In the genomic region with DNA sequence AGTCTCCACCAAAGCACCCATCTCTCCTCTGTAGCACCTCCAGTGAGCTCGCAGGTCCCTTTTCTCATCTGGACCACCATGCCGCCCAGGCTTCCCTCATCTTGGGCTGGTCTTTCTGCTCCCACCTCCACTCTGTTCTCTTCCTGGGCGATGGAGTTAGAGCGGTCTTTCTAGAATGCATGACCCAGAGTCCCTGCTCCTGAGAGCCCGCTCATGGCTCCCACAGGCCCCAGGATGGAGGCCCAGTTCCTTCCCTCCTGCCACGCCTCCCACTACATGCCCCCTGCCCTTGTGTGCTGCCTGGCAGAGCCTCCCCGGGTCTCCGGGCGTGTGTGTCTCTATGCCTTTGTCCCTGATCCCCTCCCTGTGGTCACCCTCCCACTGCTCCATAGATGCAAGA, we compare ENCODE assay signal across 16 cellular contexts.
DNase-seq lines count a peak whose midpoint lies in the region; ATAC-seq and TF ChIP-seq lines count a peak whose summit lies in the region.
"Had no signal": no experiment of that assay in that cellular context is flagged by ENCODE, and none has a peak within 500 bp of the region (broad histone marks: within the 10 kb centered on the region; RNA-seq: fewer than 3 reads in every experiment).

No MANE protein-coding gene starts in this region.

- H3K9me3 ChIP-seq in AG04450 (ENCODE audit: control insufficient read depth, insufficient read depth, low read length) (no peaks in the 10 kb centered on the region), IMR-90 (ENCODE audit: control insufficient read depth, insufficient read depth, low read length) (no peaks in the 10 kb centered on the region), hepatocyte (ENCODE audit: low read depth) (no peaks in the 10 kb centered on the region)

- H3K4me3 ChIP-seq in AG04450 (ENCODE audit: low read depth, low read length): no peak overlapping the region
- H3K4me3 ChIP-seq in IMR-90 (ENCODE audit: insufficient read depth, low read depth, low read length): no peak overlapping the region
- no peak overlapping the region for H3K4me3 ChIP-seq in hepatocyte
- H3K4me3 ChIP-seq: PC-9 had no signal

- TF ChIP-seq CTCF in AG04450 (IDR thresholded peaks at IDR 0.05; ENCODE audit: low read depth, low read length): no peak
- no peak for TF ChIP-seq CTCF in IMR-90 (conservative IDR thresholded peaks at IDR 0.05; ENCODE audit: low read depth, low read length)
- no peak for TF ChIP-seq CTCF in hepatocyte (IDR thresholded peaks at IDR 0.05; ENCODE audit: poor library complexity)
- TF ChIP-seq CTCF in osteocyte (IDR thresholded peaks at IDR 0.05): no peak

- H4K8ac ChIP-seq in IMR-90 (ENCODE audit: low read depth in 2 of 2, low read length in 2 of 2): peak overlapping the region in 1 of 2 experiments; percentile 84; a peak in 1 of 4 replicates

- H3K56ac ChIP-seq in IMR-90 (ENCODE audit: extremely low read depth, insufficient read depth, low read length): no peak overlapping the region

- no peaks in the 10 kb centered on the region for H3K27me3 ChIP-seq in AG04450 (ENCODE audit: control insufficient read depth, insufficient read depth, low read length)
- no peaks in the 10 kb centered on the region for H3K27me3 ChIP-seq in IMR-90 (ENCODE audit: control insufficient read depth, insufficient read depth, low read length)
- no peaks in the 10 kb centered on the region for H3K27me3 ChIP-seq in hepatocyte

- no peak overlapping the region for H3K4me3 Mint-ChIP-seq in osteocyte (ENCODE audit: unreplicated experiment)

- peaks cover 29% of the 10 kb centered on the region for H3K4me1 ChIP-seq in IMR-90 (ENCODE audit: control insufficient read depth, insufficient read depth, low read length)
- H3K4me1 ChIP-seq in hepatocyte (ENCODE audit: insufficient read depth): peaks cover 16% of the 10 kb centered on the region

- H3K27ac ChIP-seq in AG04450 (ENCODE audit: low read depth, low read length) (peak overlapping the region; percentile 43), IMR-90 (ENCODE audit: insufficient read depth, low read length) (peak overlapping the region; percentile 18), hepatocyte (peak overlapping the region; percentile 86)
- H3K27ac ChIP-seq: 22Rv1, PC-9, RWPE1 had no signal

- H4K91ac ChIP-seq in IMR-90 (ENCODE audit: insufficient read depth, low read depth, low read length): peak overlapping the region; percentile 51; the same call in 1 of the 2 replicates

- TF ChIP-seq RAD21 in IMR-90 (IDR thresholded peaks at IDR 0.05; ENCODE audit: low read length): no peak

- H3K36me3 Mint-ChIP-seq in osteocyte (ENCODE audit: unreplicated experiment): no peaks in the 10 kb centered on the region

- H2AFZ ChIP-seq in IMR-90 (replicated peaks; ENCODE audit: low read length, poor library complexity) (peak overlapping the region; percentile 55), hepatocyte (no peak overlapping the region)
- H2AFZ ChIP-seq: PC-9 had no signal

- TF ChIP-seq POLR2A in IMR-90 (IDR thresholded peaks at IDR 0.05; ENCODE audit: low read depth, low read length): no peak

- 90% methylated on average over 2 of the region's 9 CpGs; no CpG with 5 or more reads in 1 of the 2 experiments for WGBS in IMR-90 (ENCODE audit: extremely low coverage in 2 of 2, insufficient read length in 1 of 2), 2 experiments
- 88% methylated on average over 9 of the region's 9 CpGs for WGBS in hepatocyte (ENCODE audit: low lambda C conversion rate, missing lambda C conversion rate)

- H3K4me2 ChIP-seq in IMR-90 (ENCODE audit: low read depth, low read length) (no peak overlapping the region; the same call in 1 of the 2 replicates), hepatocyte (no peak overlapping the region)
- H3K4me2 ChIP-seq: PC-9 had no signal

- peaks cover 35% of the 10 kb centered on the region for H3K9me1 ChIP-seq in IMR-90 (ENCODE audit: insufficient read depth, low read length)

- no peak for ATAC-seq in IMR-90 (ENCODE audit: low read depth)

- H3K27ac Mint-ChIP-seq in osteocyte (ENCODE audit: unreplicated experiment): no peak overlapping the region

- no peak overlapping the region for H4K5ac ChIP-seq in IMR-90 (ENCODE audit: low read depth, low read length)

- POLR2A ChIA-PET in AG04450 (lab: Yijun Ruan, JAX): no interaction called here
- POLR2A ChIA-PET in IMR-90 (lab: Charles Lee; ENCODE audit: unreplicated experiment): no interaction called here

- no peak overlapping the region for H3K9ac ChIP-seq in IMR-90 (ENCODE audit: low read depth, low read length)

- H3K27me3 Mint-ChIP-seq in osteocyte (ENCODE audit: unreplicated experiment): no peaks in the 10 kb centered on the region

- peak overlapping the region; percentile 93 for H2AK5ac ChIP-seq in IMR-90 (ENCODE audit: low read depth, low read length)

- H3K79me1 ChIP-seq in IMR-90 (ENCODE audit: low read depth in 1 of 2, low read length in 2 of 2): peaks cover 6 to 63% of the 10 kb centered on the region in 2 experiments; a peak in 2 of 4 replicates

- intact Hi-C loops in IMR-90 (cut with micrococcal nuclease): no loop called here

- H2BK5ac ChIP-seq in IMR-90 (ENCODE audit: low read depth, low read length, poor library complexity, severe bottlenecking): peak overlapping the region; percentile 61

- CTCF ChIA-PET in AG04450 (lab: Charles Lee) (no interaction called here), IMR-90 (lab: Yijun Ruan, JAX) (no interaction called here)

- H3K23ac ChIP-seq in IMR-90 (ENCODE audit: low read depth, low read length): peak overlapping the region; percentile 68; the same call in 1 of the 2 replicates

- H3K4me1 Mint-ChIP-seq in osteocyte (ENCODE audit: unreplicated experiment): peaks cover 21% of the 10 kb centered on the region

- in situ Hi-C loops in IMR-90 (cut with MboI; ENCODE audit: low sequenced_read_pairs): no loop called here

- no peaks in the 10 kb centered on the region for H3K79me2 ChIP-seq in hepatocyte

- H2AK9ac ChIP-seq in IMR-90 (replicated peaks; ENCODE audit: low read depth, low read length, poor library complexity): peak overlapping the region; percentile 43

- 0 out of 3 replicates have a peak overlapping the region, but pooled peaks have one; percentile 8 for H2BK15ac ChIP-seq in IMR-90 (ENCODE audit: low read depth, low read length)

- H3K14ac ChIP-seq in IMR-90 (replicated peaks; ENCODE audit: low read depth, low read length): peak overlapping the region; percentile 89

- peak overlapping the region; percentile 79 for H3K4ac ChIP-seq in IMR-90 (ENCODE audit: low read depth, low read length)

- BruUV-seq in IMR-90 (replicated peaks; lab: Mats Ljungman, UMichigan): no TSS peak

- peak overlapping the region; percentile 44; the same call in 1 of the 2 replicates for H2BK20ac ChIP-seq in IMR-90 (ENCODE audit: low read depth, low read length)

- H3K36me3 ChIP-seq in IMR-90 (ENCODE audit: control insufficient read depth, insufficient read depth, low read length): peaks cover 48% of the 10 kb centered on the region
- H3K36me3 ChIP-seq in hepatocyte (replicated peaks; ENCODE audit: insufficient read depth, low read depth): no peaks in the 10 kb centered on the region

- H3K9me2 ChIP-seq in hepatocyte (replicated peaks; ENCODE audit: insufficient read depth): no peaks in the 10 kb centered on the region

- dilution Hi-C loops in IMR-90 (cut with HindIII; ENCODE audit: low sequenced_read_pairs, unreplicated experiment): no loop called here

- H3K9me3 Mint-ChIP-seq in osteocyte (ENCODE audit: unreplicated experiment): peaks cover 7% of the 10 kb centered on the region

- H3K18ac ChIP-seq in IMR-90 (ENCODE audit: low read depth, low read length): peak overlapping the region; percentile 24

- H4K20me1 ChIP-seq in IMR-90 (ENCODE audit: insufficient read depth, low read length): peaks cover 50% of the 10 kb centered on the region
- H4K20me1 ChIP-seq in hepatocyte (ENCODE audit: insufficient read depth, poor library complexity, severe bottlenecking): no peaks in the 10 kb centered on the region

- H2BK120ac ChIP-seq in IMR-90 (ENCODE audit: low read depth, low read length): peak overlapping the region; percentile 78

- DNase-seq in AG04450 (ENCODE audit: low read depth, low spot score): no peak
- DNase-seq in IMR-90: no peak
- DNase-seq in hepatocyte (ENCODE audit: low spot score): no peak
- DNase-seq in osteocyte (ENCODE audit: extremely low spot score, unreplicated experiment): peak; percentile 74
- no peak for DNase-seq in midbrain (lab: John Stamatoyannopoulos, UW)
- no peak for DNase-seq in NCI-H226
- DNase-seq in hypothalamus (lab: John Stamatoyannopoulos, UW): no peak
- DNase-seq in SKM-1 (lab: John Stamatoyannopoulos, UW; ENCODE audit: unreplicated experiment): no peak
- DNase-seq: GOT3, NCI-H1694 treated with DMSO at 0.1 percent for 48 hours, NCI-H510A treated with DMSO at 0.1 percent for 48 hours, NCI-H82, PC-9, SIG-M5 had no signal

TF ChIP-seq in IMR-90, 13 proteins besides CTCF, POLR2A, EP300 and RAD21 (continues in another document):
- no peak for TF ChIP-seq BHLHE40 (IDR thresholded peaks at IDR 0.05; ENCODE audit: low read depth, low read length)
- no peak for TF ChIP-seq MAZ (IDR thresholded peaks at IDR 0.05; ENCODE audit: borderline replicate concordance, low read depth, low read length)
- TF ChIP-seq RFX5 (IDR thresholded peaks at IDR 0.05; ENCODE audit: low read depth, low read length): no peak
- TF ChIP-seq NFE2L2 (IDR thresholded peaks at IDR 0.05; ENCODE audit: low read depth, low read length): no peak
- no peak for TF ChIP-seq CEBPB (IDR thresholded peaks at IDR 0.05; ENCODE audit: low read depth, low read length)
- no peak for TF ChIP-seq ELK1 (IDR thresholded peaks at IDR 0.05; ENCODE audit: borderline replicate concordance, low read depth, low read length)
- TF ChIP-seq SMC3 (IDR thresholded peaks at IDR 0.05; ENCODE audit: low read depth, low read length): no peak
- TF ChIP-seq MXI1 (IDR thresholded peaks at IDR 0.05; ENCODE audit: borderline replicate concordance, low read depth, low read length): no peak
- TF ChIP-seq RCOR1 (IDR thresholded peaks at IDR 0.05; ENCODE audit: insufficient replicate concordance, low read length): no peak
- no peak for TF ChIP-seq MAFK (IDR thresholded peaks at IDR 0.05; ENCODE audit: low read depth, low read length)
- no peak for TF ChIP-seq CHD1 (IDR thresholded peaks at IDR 0.05; ENCODE audit: low read depth, low read length)
- no peak for TF ChIP-seq FOS (IDR thresholded peaks at IDR 0.05; ENCODE audit: low read depth, low read length)

Comparison
In these comparisons a context has a peak if more than half of its experiments do, and no peak if none do; other contexts are left out.
1. H3K27ac ChIP-seq: peak in every context shown above with its lines; median percentile 86 in hepatocyte; 43 in AG04450; 18 in IMR-90.